In the genomic region with DNA sequence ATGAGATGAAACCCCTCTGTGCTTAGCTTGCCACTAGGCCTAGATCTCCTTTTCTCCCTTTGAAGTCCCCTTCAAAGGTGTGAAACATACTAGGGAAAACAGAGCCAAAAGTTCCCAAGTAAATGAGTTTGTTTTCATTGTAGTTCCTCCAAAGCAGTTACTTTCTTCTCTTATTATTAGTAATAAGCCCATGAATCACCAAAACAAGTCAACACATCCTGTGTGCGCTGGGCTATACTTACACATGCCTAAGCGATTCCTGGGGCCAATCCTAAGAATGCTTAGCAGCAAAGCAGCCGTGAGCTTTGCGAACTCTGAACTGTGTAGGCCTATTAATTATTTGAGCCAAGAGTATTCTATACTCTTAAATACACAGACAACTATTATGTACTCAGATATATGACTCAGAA, we compare ENCODE assay signal across 12 cellular contexts. TPM values are rescaled to one million over a fixed set of nuclear protein-coding genes. Genes with fewer than 3 reads are reported as not detected.
A peak's percentile ranks its signal among the peaks of the same experiment; 100 is the strongest.
DNase-seq lines count a peak whose midpoint lies in the region; FAIRE-seq and TF ChIP-seq lines count a peak whose summit lies in the region.
"Had no signal": no experiment of that assay in that cellular context is flagged by ENCODE, and none has a peak within 500 bp of the region (broad histone marks: within the 10 kb centered on the region; RNA-seq: fewer than 3 reads in every experiment).

No MANE protein-coding gene starts in this region.

- no peaks in the 10 kb centered on the region for H4K20me1 ChIP-seq in endothelial cell of umbilical vein (replicated peaks; ENCODE audit: control insufficient read depth, extremely low read depth, insufficient read depth, low read length)
- H4K20me1 ChIP-seq in neural cell (ENCODE audit: insufficient read depth): peaks cover 2% of the 10 kb centered on the region

- peak; percentile 78 for FAIRE-seq in endothelial cell of umbilical vein (lab: Jason Lieb, UNC)
- FAIRE-seq: pancreas had no signal

- CTCF ChIA-PET in endothelial cell of umbilical vein (lab: Charles Lee): interaction anchor here (0.9 to 4.9 kb wide), 11 partner anchors 8 to 648 kb away, joined by 3 to 33 read pairs (median 4); a partner anchor contains a TSS
- CTCF ChIA-PET in activated naive CD4-positive, alpha-beta T cell treated with anti-CD3 and anti-CD28 coated beads, Interleukin-2, amount 10 ng/mL, durations not matched to agents 7 days and 5 days (lab: Charles Lee): no interaction called here

- H3K9me3 Mint-ChIP-seq in activated naive CD4-positive, alpha-beta T cell treated with anti-CD3 and anti-CD28 coated beads, Interleukin-2, amount 10 ng/mL, durations not matched to agents 7 days and 5 days: no peaks in the 10 kb centered on the region
- H3K9me3 Mint-ChIP-seq: activated T-helper 2 cell treated with anti-CD3 and anti-CD28 coated beads, Interferon-gamma antibody, Interleukin-2, Interleukin-4, amounts not matched to agents 10 μg/mL and 5 μg/mL and 100 μg/mL, durations not matched to agents 14 hours and 24 hours and 36 hours had no signal

- H3K9ac ChIP-seq in endothelial cell of umbilical vein (replicated peaks; ENCODE audit: extremely low read depth, insufficient read depth, low read length) (peak overlapping the region; percentile 86), neural cell (ENCODE audit: low read length) (no peak overlapping the region)

- peaks cover 53% of the 10 kb centered on the region for H3K79me2 ChIP-seq in endothelial cell of umbilical vein (ENCODE audit: control insufficient read depth, insufficient read depth, low read length)
- peaks cover 99% of the 10 kb centered on the region for H3K79me2 ChIP-seq in neural cell (replicated peaks; ENCODE audit: insufficient read depth, low read length)

- peaks cover 28% of the 10 kb centered on the region for H3K4me1 Mint-ChIP-seq in activated naive CD4-positive, alpha-beta T cell treated with anti-CD3 and anti-CD28 coated beads, Interleukin-2, amount 10 ng/mL, durations not matched to agents 7 days and 5 days

- H3K9me2 ChIP-seq in neural cell (ENCODE audit: insufficient read depth, low read length): no peaks in the 10 kb centered on the region

- peak; percentile 24 for DNase-seq in CD1c-positive myeloid dendritic cell (ENCODE audit: extremely low spot score)
- peak; percentile 32 for DNase-seq in NCI-H226
- DNase-seq in endothelial cell of umbilical vein (ENCODE audit: low read depth, low spot score): peak; percentile 90
- DNase-seq in NCI-H526 treated with DMSO at 0.1 percent for 48 hours (lab: John Stamatoyannopoulos, UW): no peak
- no peak for DNase-seq in activated naive CD4-positive, alpha-beta T cell treated with anti-CD3 and anti-CD28 coated beads, Interleukin-2, amount 10 ng/mL, durations not matched to agents 7 days and 5 days
- no peak for DNase-seq in retina
- DNase-seq in mucosa of gallbladder (ENCODE audit: low spot score): no peak
- DNase-seq: NCI-H146 had no signal

- peaks cover 7% of the 10 kb centered on the region for H3F3A ChIP-seq in neural cell (ENCODE audit: insufficient read depth, low read length, poor library complexity, severe bottlenecking)

- H3K27ac ChIP-seq in endothelial cell of umbilical vein (ENCODE audit: insufficient read depth, low read depth, low read length) (peak overlapping the region; percentile 98), neural cell (ENCODE audit: low read length) (no peak overlapping the region)
- H3K27ac ChIP-seq: C4-2B had no signal

- H3K27me3 Mint-ChIP-seq in activated naive CD4-positive, alpha-beta T cell treated with anti-CD3 and anti-CD28 coated beads, Interleukin-2, amount 10 ng/mL, durations not matched to agents 7 days and 5 days: no peaks in the 10 kb centered on the region

- H3K36me3 Mint-ChIP-seq in activated naive CD4-positive, alpha-beta T cell treated with anti-CD3 and anti-CD28 coated beads, Interleukin-2, amount 10 ng/mL, durations not matched to agents 7 days and 5 days: peaks cover 3% of the 10 kb centered on the region

- no peak for TF ChIP-seq EP300 in neural cell (conservative IDR thresholded peaks at IDR 0.05; ENCODE audit: poor library complexity, severe bottlenecking)

- BruUV-seq in endothelial cell of umbilical vein (replicated peaks; lab: Mats Ljungman, UMichigan): no TSS peak

- TF ChIP-seq RAD21 in neural cell (conservative IDR thresholded peaks at IDR 0.05): no peak

- POLR2A ChIA-PET in endothelial cell of umbilical vein (lab: Charles Lee): interaction anchor here (1.0 to 3.0 kb wide), 3 partner anchors 7 to 217 kb away, joined by 3 to 20 read pairs (median 4); a partner anchor contains a TSS

- intact Hi-C loops in endothelial cell of umbilical vein (cut with micrococcal nuclease): loop anchor here (1.0 kb wide), 1 partner anchor 200 kb away; no protein-coding TSS in a partner anchor

- no peak for TF ChIP-seq POLR2A in endothelial cell of umbilical vein (IDR thresholded peaks at IDR 0.05; ENCODE audit: low read depth, low read length)

- H3K4me3 ChIP-seq in endothelial cell of umbilical vein (replicated peaks in 1 of 3; ENCODE audit: insufficient read depth in 1 of 3, low read depth in 1 of 3, low read length in 3 of 3): no peak overlapping the region
- peak overlapping the region; percentile 54 for H3K4me3 ChIP-seq in neural cell (ENCODE audit: low read length)

- H3K4me1 ChIP-seq in endothelial cell of umbilical vein (ENCODE audit: control insufficient read depth, extremely low read depth, insufficient read depth, low read length): peaks cover 63% of the 10 kb centered on the region

- dilution Hi-C loops in endothelial cell of umbilical vein (cut with MboI; ENCODE audit: extremely low pct_ligation_motif_present, low sequenced_read_pairs): no loop called here

- H2AFZ ChIP-seq in endothelial cell of umbilical vein (ENCODE audit: low read depth, low read length) (no peak overlapping the region), neural cell (ENCODE audit: low read depth, low read length) (no peak overlapping the region)

- H3K36me3 ChIP-seq in endothelial cell of umbilical vein (ENCODE audit: control insufficient read depth in 2 of 2, extremely low read depth in 1 of 2, insufficient read depth in 2 of 2, low read length in 2 of 2) (peaks cover 25 to 29% of the 10 kb centered on the region in 2 experiments), neural cell (ENCODE audit: insufficient read depth, low read length) (peaks cover 19% of the 10 kb centered on the region)

- H3K27me3 ChIP-seq in endothelial cell of umbilical vein (ENCODE audit: control insufficient read depth in 2 of 2, insufficient read depth in 2 of 2, low read length in 2 of 2): no peaks in the 10 kb centered on the region
- H3K27me3 ChIP-seq in neural cell (ENCODE audit: insufficient read depth, low read depth, low read length): no peaks in the 10 kb centered on the region
- H3K27me3 ChIP-seq: pancreas had no signal

- H3K9me1 ChIP-seq in endothelial cell of umbilical vein (replicated peaks; ENCODE audit: control insufficient read depth, extremely low read depth, insufficient read depth, low read length): no peaks in the 10 kb centered on the region

- no peak overlapping the region for H3K4me3 Mint-ChIP-seq in activated naive CD4-positive, alpha-beta T cell treated with anti-CD3 and anti-CD28 coated beads, Interleukin-2, amount 10 ng/mL, durations not matched to agents 7 days and 5 days

- H3K27ac Mint-ChIP-seq in activated naive CD4-positive, alpha-beta T cell treated with anti-CD3 and anti-CD28 coated beads, Interleukin-2, amount 10 ng/mL, durations not matched to agents 7 days and 5 days: no peak overlapping the region

- no peaks in the 10 kb centered on the region for H3K9me3 ChIP-seq in endothelial cell of umbilical vein (replicated peaks; ENCODE audit: control insufficient read depth, insufficient read depth, low read length)
- H3K9me3 ChIP-seq in neural cell (ENCODE audit: low read length): no peaks in the 10 kb centered on the region
- H3K9me3 ChIP-seq: pancreas had no signal

- H3K4me2 ChIP-seq in endothelial cell of umbilical vein (ENCODE audit: insufficient read depth, low read length) (peak overlapping the region; percentile 84), neural cell (ENCODE audit: low read length) (peak overlapping the region; percentile 27)

- TF ChIP-seq CTCF in endothelial cell of umbilical vein (IDR thresholded peaks at IDR 0.05; ENCODE audit: extremely low read depth in 1 of 2, insufficient read depth in 1 of 2, low read depth in 1 of 2, low read length in 2 of 2) (no peak), neural cell (IDR thresholded peaks at IDR 0.05; ENCODE audit: poor library complexity, severe bottlenecking) (no peak)

TF ChIP-seq in neural cell, 6 proteins besides CTCF, POLR2A, EP300 and RAD21 (continues in another document):
- no peak for TF ChIP-seq MXI1 (conservative IDR thresholded peaks at IDR 0.05; ENCODE audit: poor library complexity, severe bottlenecking)
- TF ChIP-seq POLR2AphosphoS5 (IDR thresholded peaks at IDR 0.05): no peak
- no peak for TF ChIP-seq EZH2 (IDR thresholded peaks at IDR 0.05; ENCODE audit: borderline replicate concordance, insufficient read depth, low read length, poor library complexity, severe bottlenecking)
- no peak for TF ChIP-seq TAF1 (IDR thresholded peaks at IDR 0.05; ENCODE audit: low read depth)
- TF ChIP-seq SMC3 (conservative IDR thresholded peaks at IDR 0.05; ENCODE audit: poor library complexity): no peak

RNA-seq across cellular contexts. Expression of a gene that starts 7.6 kb away (rescaled TPM):
- total RNA-seq in endothelial cell of umbilical vein: 42.2 and 53.6 TPM in 2 replicates
- polyA plus RNA-seq in endothelial cell of umbilical vein: 53.3 and 59.7 TPM in 2 replicates
- polyA plus RNA-seq in endothelial cell of umbilical vein (2011; cell fraction: cytosol; rRNA removed): 31.4 and 32.4 TPM in 2 replicates
- polyA plus RNA-seq in endothelial cell of umbilical vein (2011; cell fraction: nucleus; rRNA removed): 169 and 182 TPM in 2 replicates
- 33.7 and 52.2 TPM in 2 replicates for polyA plus RNA-seq in endothelial cell of umbilical vein (2012)
- 116 and 122 TPM in 2 replicates for polyA minus RNA-seq in endothelial cell of umbilical vein
- not detected for polyA minus RNA-seq in endothelial cell of umbilical vein (2011; cell fraction: cytosol; rRNA and poly(A)+ RNA removed)
- 133 and 151 TPM in 2 replicates for polyA minus RNA-seq in endothelial cell of umbilical vein (2011; cell fraction: nucleus; rRNA and poly(A)+ RNA removed)
- 449 and 585 TPM in 2 replicates for polyA plus RNA-seq in neural cell
- polyA minus RNA-seq in neural cell: 1,480 and 1,745 TPM in 2 replicates
- 36.0 TPM for total RNA-seq in mucosa of gallbladder

RNA-seq across cellular contexts. Expression of a gene that starts 52.1 kb away (rescaled TPM):
- total RNA-seq in endothelial cell of umbilical vein (176 and 182 TPM in 2 replicates), mucosa of gallbladder (175 TPM)
- polyA plus RNA-seq in endothelial cell of umbilical vein (126 and 128 TPM in 2 replicates), neural cell (23.1 and 25.2 TPM in 2 replicates)
- 119 and 132 TPM in 2 replicates for polyA plus RNA-seq in endothelial cell of umbilical vein (2011; cell fraction: cytosol; rRNA removed)
- 64.9 and 99.7 TPM in 2 replicates for polyA plus RNA-seq in endothelial cell of umbilical vein (2011; cell fraction: nucleus; rRNA removed)
- polyA plus RNA-seq in endothelial cell of umbilical vein (2012): 155 and 240 TPM in 2 replicates
- polyA minus RNA-seq in endothelial cell of umbilical vein (102 and 124 TPM in 2 replicates), neural cell (18.0 and 23.7 TPM in 2 replicates)
- 57.9 TPM for polyA minus RNA-seq in endothelial cell of umbilical vein (2011; cell fraction: cytosol; rRNA and poly(A)+ RNA removed)
- polyA minus RNA-seq in endothelial cell of umbilical vein (2011; cell fraction: nucleus; rRNA and poly(A)+ RNA removed): 35.3 and 39.2 TPM in 2 replicates

Comparison
In these comparisons a context has a peak if more than half of its experiments do, and no peak if none do; other contexts are left out.
1. DNase-seq: peak in CD1c-positive myeloid dendritic cell (single experiment), NCI-H226 (single experiment) and endothelial cell of umbilical vein (single experiment); none in NCI-H526 treated with DMSO at 0.1 percent for 48 hours (single experiment), activated naive CD4-positive, alpha-beta T cell treated with anti-CD3 and anti-CD28 coated beads, Interleukin-2, amount 10 ng/mL, durations not matched to agents 7 days and 5 days (single experiment), retina (single experiment) and mucosa of gallbladder (single experiment).